ENCODE assay signal across 13 cellular contexts in the genomic region with DNA sequence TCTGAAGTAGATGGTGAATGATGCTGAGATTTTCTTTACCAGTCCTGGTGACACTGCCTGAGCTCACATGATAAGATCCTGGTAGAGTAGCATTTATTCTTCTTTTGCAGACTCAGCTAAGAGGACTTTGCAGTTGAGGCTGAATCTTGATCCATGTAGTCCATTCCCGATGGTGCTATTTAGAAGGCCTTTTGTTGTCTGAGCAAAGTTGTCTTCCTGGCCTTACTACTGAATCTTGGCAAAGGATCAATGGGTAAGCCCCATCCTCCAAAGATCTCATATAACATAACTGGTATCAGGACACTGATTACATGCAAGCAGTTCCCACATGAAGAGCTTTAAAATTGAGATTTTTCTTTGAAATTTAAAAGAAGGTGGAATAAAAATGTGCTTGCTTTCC.
DNase-seq lines count a peak whose midpoint lies in the region; ATAC-seq and TF ChIP-seq lines count a peak whose summit lies in the region.
"Had no signal": no experiment of that assay in that cellular context is flagged by ENCODE, and none has a peak within 500 bp of the region (broad histone marks: within the 10 kb centered on the region; RNA-seq: fewer than 3 reads in every experiment).

No MANE protein-coding gene starts in this region.

- ATAC-seq in SK-N-SH treated with all-trans-retinoic acid at 6 μM for 48 hours (peak; percentile 38), GM18502 (IDR thresholded peaks at IDR 0.05; ENCODE audit: poor library complexity, unreplicated experiment) (no peak), HG03280 (IDR thresholded peaks at IDR 0.05; ENCODE audit: unreplicated experiment) (no peak)

- H3K4me3 Mint-ChIP-seq in activated CD4-positive, alpha-beta memory T cell treated with anti-CD3 and anti-CD28 coated beads for 36 hours = no peak overlapping the region
- H3K4me3 Mint-ChIP-seq: activated CD4-positive, alpha-beta T cell treated with anti-CD3 and anti-CD28 coated beads, Interleukin-2, amount 10 ng/mL, durations not matched to agents 7 days and 5 days; neural crest cell had no signal

- no peak for TF ChIP-seq CTCF in C4-2B (conservative IDR thresholded peaks at IDR 0.05)
- no peak for TF ChIP-seq CTCF in esophagus squamous epithelium (IDR thresholded peaks at IDR 0.05)

- no peak overlapping the region for H3K4me3 ChIP-seq in esophagus squamous epithelium
- peak overlapping the region; percentile 4 for H3K4me3 ChIP-seq in skeletal muscle satellite cell (ENCODE audit: low read length)
- H3K4me3 ChIP-seq: BLaER1 treated with 17β-estradiol and CSF1 and Interleukin-3, amounts not matched to agents 10 nM and 100 nM; Peyer's patch had no signal

- peak overlapping the region; percentile 30 for H3K9ac ChIP-seq in skeletal muscle satellite cell (ENCODE audit: low read depth, low read length)
- H3K9ac ChIP-seq: BLaER1 treated with 17β-estradiol and CSF1 and Interleukin-3, amounts not matched to agents 10 nM and 100 nM had no signal

- POLR2A ChIA-PET in activated CD4-positive, alpha-beta memory T cell treated with anti-CD3 and anti-CD28 coated beads for 36 hours (lab: Charles Lee) = no interaction called here

- H3K4me1 Mint-ChIP-seq in activated CD4-positive, alpha-beta memory T cell treated with anti-CD3 and anti-CD28 coated beads for 36 hours (ENCODE audit: low read depth) = no peaks in the 10 kb centered on the region

- 44 to 91% methylated on average over 1 of the region's 1 CpG for WGBS in esophagus squamous epithelium, 2 donors

- intact Hi-C loops in esophagus squamous epithelium (cut with DNase I) = no loop called here
- intact Hi-C loops in activated CD4-positive, alpha-beta memory T cell treated with anti-CD3 and anti-CD28 coated beads for 36 hours (cut with micrococcal nuclease) = no loop called here

- peak overlapping the region; percentile 59 for H3K4me2 ChIP-seq in skeletal muscle satellite cell (ENCODE audit: low read length)
- H3K4me2 ChIP-seq: BLaER1 treated with 17β-estradiol and CSF1 and Interleukin-3, amounts not matched to agents 10 nM and 100 nM had no signal

- peaks cover 14% of the 10 kb centered on the region for H3K9me3 Mint-ChIP-seq in activated CD4-positive, alpha-beta memory T cell treated with anti-CD3 and anti-CD28 coated beads for 36 hours

- H3K36me3 ChIP-seq in esophagus squamous epithelium = no peaks in the 10 kb centered on the region
- H3K36me3 ChIP-seq in skeletal muscle satellite cell (ENCODE audit: insufficient read depth, low read length) = no peaks in the 10 kb centered on the region
- H3K36me3 ChIP-seq: BLaER1 treated with 17β-estradiol and CSF1 and Interleukin-3, amounts not matched to agents 10 nM and 100 nM; Peyer's patch had no signal

- TF ChIP-seq POLR2A in esophagus squamous epithelium (IDR thresholded peaks at IDR 0.05) = no peak

- H3K27ac ChIP-seq in C4-2B = peak overlapping the region; percentile 73
- H3K27ac ChIP-seq in esophagus squamous epithelium = peak overlapping the region; percentile 15 to 76 (median 66)
- H3K27ac ChIP-seq: BLaER1 treated with 17β-estradiol and CSF1 and Interleukin-3, amounts not matched to agents 10 nM and 100 nM had no signal

- H3K27me3 ChIP-seq in esophagus squamous epithelium (no peaks in the 10 kb centered on the region), skeletal muscle satellite cell (ENCODE audit: control insufficient read depth, insufficient read depth, low read length) (no peaks in the 10 kb centered on the region)
- H3K27me3 ChIP-seq: BLaER1 treated with 17β-estradiol and CSF1 and Interleukin-3, amounts not matched to agents 10 nM and 100 nM; Peyer's patch had no signal

- CTCF ChIA-PET in activated CD4-positive, alpha-beta memory T cell treated with anti-CD3 and anti-CD28 coated beads for 36 hours (lab: Charles Lee) = no interaction called here

- H3K36me3 Mint-ChIP-seq in activated CD4-positive, alpha-beta memory T cell treated with anti-CD3 and anti-CD28 coated beads for 36 hours = no peaks in the 10 kb centered on the region

- H3K4me1 ChIP-seq in esophagus squamous epithelium (peaks cover 0 to 36% (median 4%) of the 10 kb centered on the region in 3 donors), skeletal muscle satellite cell (ENCODE audit: control insufficient read depth, insufficient read depth, low read length) (peaks cover 44% of the 10 kb centered on the region)
- H3K4me1 ChIP-seq: BLaER1 treated with 17β-estradiol and CSF1 and Interleukin-3, amounts not matched to agents 10 nM and 100 nM had no signal

- no peaks in the 10 kb centered on the region for H3K9me3 ChIP-seq in esophagus squamous epithelium
- no peaks in the 10 kb centered on the region for H3K9me3 ChIP-seq in skeletal muscle satellite cell (replicated peaks; ENCODE audit: low read length)
- H3K9me3 ChIP-seq: Peyer's patch had no signal

- DNase-seq in esophagus squamous epithelium (lab: John Stamatoyannopoulos, UW) (no peak), hypothalamus (lab: John Stamatoyannopoulos, UW) (no peak)
- DNase-seq in activated CD4-positive, alpha-beta memory T cell treated with anti-CD3 and anti-CD28 coated beads for 36 hours = no peak
- DNase-seq: activated CD4-positive, alpha-beta T cell treated with anti-CD3 and anti-CD28 coated beads, Interleukin-2, amount 10 ng/mL, durations not matched to agents 7 days and 5 days; NCI-H1436 treated with DMSO at 0.1 percent for 48 hours; Peyer's patch had no signal

- H3K27ac Mint-ChIP-seq in activated CD4-positive, alpha-beta memory T cell treated with anti-CD3 and anti-CD28 coated beads for 36 hours = no peak overlapping the region
- H3K27ac Mint-ChIP-seq: activated CD4-positive, alpha-beta T cell treated with anti-CD3 and anti-CD28 coated beads, Interleukin-2, amount 10 ng/mL, durations not matched to agents 7 days and 5 days had no signal

- no peaks in the 10 kb centered on the region for H3K27me3 Mint-ChIP-seq in activated CD4-positive, alpha-beta memory T cell treated with anti-CD3 and anti-CD28 coated beads for 36 hours
- H3K27me3 Mint-ChIP-seq: activated CD4-positive, alpha-beta T cell treated with anti-CD3 and anti-CD28 coated beads, Interleukin-2, amount 10 ng/mL, durations not matched to agents 7 days and 5 days had no signal

TF ChIP-seq in SK-N-SH treated with all-trans-retinoic acid at 6 μM for 48 hours, 23 proteins besides CTCF, POLR2A, EP300 and RAD21 (continues in another document):
- TF ChIP-seq TSHZ2 (CRISPR knock-in tag; IDR thresholded peaks at IDR 0.05) = no peak
- no peak for TF ChIP-seq ISL1 (CRISPR knock-in tag; IDR thresholded peaks at IDR 0.05)
- no peak for TF ChIP-seq RARB (CRISPR knock-in tag; IDR thresholded peaks at IDR 0.05)
- TF ChIP-seq ZNF70 (CRISPR knock-in tag; IDR thresholded peaks at IDR 0.05) = no peak
- no peak for TF ChIP-seq CREB5 (CRISPR knock-in tag; IDR thresholded peaks at IDR 0.05; ENCODE audit: low read depth)
- TF ChIP-seq ARNTL (CRISPR knock-in tag; IDR thresholded peaks at IDR 0.05; ENCODE audit: borderline replicate concordance, low read depth) = no peak
- TF ChIP-seq ESRRG (CRISPR knock-in tag; IDR thresholded peaks at IDR 0.05) = no peak
- TF ChIP-seq PATZ1 (CRISPR knock-in tag; IDR thresholded peaks at IDR 0.05; ENCODE audit: borderline replicate concordance) = no peak
- no peak for TF ChIP-seq PPARA (CRISPR knock-in tag; IDR thresholded peaks at IDR 0.05; ENCODE audit: borderline replicate concordance)
